17 cellular contexts compared by ENCODE assay signal in genomic region chr14:49424436-49425331, GRCh38.
DNase-seq lines count a peak whose midpoint lies in the region; ATAC-seq and TF ChIP-seq lines count a peak whose summit lies in the region.
"Had no signal": no experiment of that assay in that cellular context is flagged by ENCODE, and none has a peak within 500 bp of the region (broad histone marks: within the 10 kb centered on the region; RNA-seq: fewer than 3 reads in every experiment).

No MANE protein-coding gene starts in this region.

- ATAC-seq in HG02970 (IDR thresholded peaks at IDR 0.05; ENCODE audit: low FRiP score, unreplicated experiment) (no peak), HG02571 (IDR thresholded peaks at IDR 0.05; ENCODE audit: unreplicated experiment) (no peak)

- H3K27me3 ChIP-seq in ACC112 (ENCODE audit: insufficient read depth, low read length), result no peaks in the 10 kb centered on the region
- H3K27me3 ChIP-seq in mammary epithelial cell (ENCODE audit: insufficient read depth, low read length), result no peaks in the 10 kb centered on the region
- no peaks in the 10 kb centered on the region for H3K27me3 ChIP-seq in neural cell (ENCODE audit: insufficient read depth, low read depth, low read length)
- H3K27me3 ChIP-seq in PC-9 (ENCODE audit: insufficient read depth, low read depth), result no peaks in the 10 kb centered on the region

- no peaks in the 10 kb centered on the region for H3F3A ChIP-seq in neural cell (ENCODE audit: insufficient read depth, low read length, poor library complexity, severe bottlenecking)
- no peaks in the 10 kb centered on the region for H3F3A ChIP-seq in PC-9 (ENCODE audit: insufficient read depth, low read depth)

- H3K27ac ChIP-seq in ACC112 (ENCODE audit: low read depth, low read length), result peak overlapping the region; percentile 37
- no peak overlapping the region for H3K27ac ChIP-seq in mammary epithelial cell (ENCODE audit: insufficient read depth, low read depth, low read length)
- peak overlapping the region; percentile 53 for H3K27ac ChIP-seq in neural cell (ENCODE audit: low read length)
- no peak overlapping the region for H3K27ac ChIP-seq in PC-9

- H3K4me2 ChIP-seq in mammary epithelial cell (ENCODE audit: insufficient read depth, low read depth, low read length), result no peak overlapping the region
- H3K4me2 ChIP-seq in neural cell (ENCODE audit: low read length), result no peak overlapping the region
- H3K4me2 ChIP-seq in PC-9, result no peak overlapping the region

- no peaks in the 10 kb centered on the region for H4K20me1 ChIP-seq in mammary epithelial cell (ENCODE audit: insufficient read depth, low read length)
- no peaks in the 10 kb centered on the region for H4K20me1 ChIP-seq in neural cell (ENCODE audit: insufficient read depth)
- H4K20me1 ChIP-seq in PC-9 (ENCODE audit: insufficient read depth), result no peaks in the 10 kb centered on the region

- H3K36me3 ChIP-seq in ACC112 (ENCODE audit: insufficient read depth, low read length), result no peaks in the 10 kb centered on the region
- H3K36me3 ChIP-seq in mammary epithelial cell (ENCODE audit: insufficient read depth, low read length), result no peaks in the 10 kb centered on the region
- H3K36me3 ChIP-seq in neural cell (ENCODE audit: insufficient read depth, low read length), result no peaks in the 10 kb centered on the region
- H3K36me3 ChIP-seq in PC-9 (ENCODE audit: low read depth), result no peaks in the 10 kb centered on the region

- H2AFZ ChIP-seq in ACC112 (ENCODE audit: low read length, unreplicated experiment), result no peak overlapping the region
- H2AFZ ChIP-seq in mammary epithelial cell (ENCODE audit: low read depth, low read length), result no peak overlapping the region
- no peak overlapping the region for H2AFZ ChIP-seq in neural cell (ENCODE audit: low read depth, low read length)
- no peak overlapping the region for H2AFZ ChIP-seq in PC-9

- TF ChIP-seq CTCF in mammary epithelial cell (conservative IDR thresholded peaks at IDR 0.05 in 1 of 2, IDR thresholded peaks at IDR 0.05 in 1 of 2; ENCODE audit: extremely low read depth in 1 of 2, insufficient read depth in 1 of 2, low read depth in 1 of 2, low read length in 2 of 2) (no peak), neural cell (IDR thresholded peaks at IDR 0.05; ENCODE audit: poor library complexity, severe bottlenecking) (no peak), PC-9 (conservative IDR thresholded peaks at IDR 0.05) (no peak)

- BruUV-seq in mammary epithelial cell (replicated peaks; lab: Mats Ljungman, UMichigan) (no TSS peak), PC-9 (replicated peaks; lab: Mats Ljungman, UMichigan) (no TSS peak)

- WGBS in mammary epithelial cell (ENCODE audit: low coverage, missing lambda C conversion rate), result 45% methylated on average over 4 of the region's 4 CpGs

- intact Hi-C loops in mammary epithelial cell (cut with micrococcal nuclease), result no loop called here
- intact Hi-C loops in PC-9 (cut with micrococcal nuclease; ENCODE audit: unreplicated experiment), result no loop called here

- in situ Hi-C loops in mammary epithelial cell (cut with MboI; ENCODE audit: low sequenced_read_pairs in 2 of 2), result no loop called here

- H3K79me2 ChIP-seq in ACC112 (ENCODE audit: control insufficient read depth, insufficient read depth, low read length, unreplicated experiment) (no peaks in the 10 kb centered on the region), mammary epithelial cell (ENCODE audit: insufficient read depth, low read length) (no peaks in the 10 kb centered on the region), neural cell (replicated peaks; ENCODE audit: insufficient read depth, low read length) (no peaks in the 10 kb centered on the region), PC-9 (ENCODE audit: low read depth) (no peaks in the 10 kb centered on the region)

- peak; percentile 69 for TF ChIP-seq EP300 in neural cell (conservative IDR thresholded peaks at IDR 0.05; ENCODE audit: poor library complexity, severe bottlenecking)

- no peaks in the 10 kb centered on the region for H3K9me3 ChIP-seq in mammary epithelial cell (replicated peaks; ENCODE audit: insufficient read depth, low read length)
- no peaks in the 10 kb centered on the region for H3K9me3 ChIP-seq in neural cell (ENCODE audit: low read length)
- H3K9me3 ChIP-seq in PC-9 (ENCODE audit: insufficient read depth, low read depth), result no peaks in the 10 kb centered on the region

- TF ChIP-seq RAD21 in neural cell (conservative IDR thresholded peaks at IDR 0.05), result no peak

- DNase-seq in M059J (ENCODE audit: low read depth) (peak; percentile 4), mammary epithelial cell (peak; percentile 21), PC-9 (no peak)
- DNase-seq: ACHN; C1 segment of cervical spinal cord; CD8-positive, alpha-beta memory T cell; DMS53; H9; MV-4-11; NCI-H1694 treated with DMSO at 0.1 percent for 48 hours; NCI-H2227 treated with DMSO at 0.1 percent for 48 hours; NCI-H510A treated with DMSO at 0.1 percent for 48 hours; NCI-H774 had no signal

- H3K9me2 ChIP-seq in neural cell (ENCODE audit: insufficient read depth, low read length), result no peaks in the 10 kb centered on the region
- H3K9me2 ChIP-seq in PC-9 (ENCODE audit: insufficient read depth), result no peaks in the 10 kb centered on the region

- dilution Hi-C loops in mammary epithelial cell (cut with HindIII; ENCODE audit: low sequenced_read_pairs), result no loop called here

- H3K9ac ChIP-seq in mammary epithelial cell (ENCODE audit: insufficient read depth, low read length), result no peak overlapping the region
- H3K9ac ChIP-seq in neural cell (ENCODE audit: low read length), result no peak overlapping the region

- H3K4me1 ChIP-seq in ACC112 (ENCODE audit: control insufficient read depth, insufficient read depth, low read length, unreplicated experiment) (peaks cover 22% of the 10 kb centered on the region), mammary epithelial cell (ENCODE audit: insufficient read depth, low read length) (no peaks in the 10 kb centered on the region), PC-9 (replicated peaks; ENCODE audit: insufficient read depth) (no peaks in the 10 kb centered on the region)

- POLR2A ChIA-PET in PC-9 (lab: Charles Lee; ENCODE audit: unreplicated experiment), result no interaction called here

- H3K4me3 ChIP-seq in ACC112 (ENCODE audit: low read depth, low read length) (peak overlapping the region; percentile 24; the same call in 1 of the 2 replicates), mammary epithelial cell (replicated peaks in 1 of 3; ENCODE audit: insufficient read depth in 1 of 3, low read depth in 2 of 3, low read length in 3 of 3) (no peak overlapping the region), neural cell (ENCODE audit: low read length) (no peak overlapping the region), PC-9 (no peak overlapping the region)

- CTCF ChIA-PET in mammary epithelial cell (lab: Charles Lee; ENCODE audit: low non-redundant PET), result no interaction called here
- CTCF ChIA-PET in PC-9 (lab: Charles Lee), result no interaction called here

TF ChIP-seq in neural cell, 6 proteins besides CTCF, POLR2A, EP300 and RAD21:
- no peak for TF ChIP-seq REST (IDR thresholded peaks at IDR 0.05; ENCODE audit: borderline replicate concordance)
- TF ChIP-seq TAF1 (IDR thresholded peaks at IDR 0.05; ENCODE audit: low read depth), result no peak
- TF ChIP-seq POLR2AphosphoS5 (IDR thresholded peaks at IDR 0.05), result peak; percentile 51
- no peak for TF ChIP-seq MXI1 (conservative IDR thresholded peaks at IDR 0.05; ENCODE audit: poor library complexity, severe bottlenecking)
- no peak for TF ChIP-seq EZH2 (IDR thresholded peaks at IDR 0.05; ENCODE audit: borderline replicate concordance, insufficient read depth, low read length, poor library complexity, severe bottlenecking)
- no peak for TF ChIP-seq SMC3 (conservative IDR thresholded peaks at IDR 0.05; ENCODE audit: poor library complexity)

Comparison
In these comparisons a context has a peak if more than half of its experiments do, and no peak if none do; other contexts are left out.
1. H3K27ac ChIP-seq: peak in ACC112 (single experiment) and neural cell (single experiment); none in mammary epithelial cell (single experiment) and PC-9 (single experiment).
2. DNase-seq: peak in M059J (single experiment) and mammary epithelial cell (single experiment); none in PC-9 (0 of 2).